8 cellular contexts compared by ENCODE assay signal in the genomic region with DNA sequence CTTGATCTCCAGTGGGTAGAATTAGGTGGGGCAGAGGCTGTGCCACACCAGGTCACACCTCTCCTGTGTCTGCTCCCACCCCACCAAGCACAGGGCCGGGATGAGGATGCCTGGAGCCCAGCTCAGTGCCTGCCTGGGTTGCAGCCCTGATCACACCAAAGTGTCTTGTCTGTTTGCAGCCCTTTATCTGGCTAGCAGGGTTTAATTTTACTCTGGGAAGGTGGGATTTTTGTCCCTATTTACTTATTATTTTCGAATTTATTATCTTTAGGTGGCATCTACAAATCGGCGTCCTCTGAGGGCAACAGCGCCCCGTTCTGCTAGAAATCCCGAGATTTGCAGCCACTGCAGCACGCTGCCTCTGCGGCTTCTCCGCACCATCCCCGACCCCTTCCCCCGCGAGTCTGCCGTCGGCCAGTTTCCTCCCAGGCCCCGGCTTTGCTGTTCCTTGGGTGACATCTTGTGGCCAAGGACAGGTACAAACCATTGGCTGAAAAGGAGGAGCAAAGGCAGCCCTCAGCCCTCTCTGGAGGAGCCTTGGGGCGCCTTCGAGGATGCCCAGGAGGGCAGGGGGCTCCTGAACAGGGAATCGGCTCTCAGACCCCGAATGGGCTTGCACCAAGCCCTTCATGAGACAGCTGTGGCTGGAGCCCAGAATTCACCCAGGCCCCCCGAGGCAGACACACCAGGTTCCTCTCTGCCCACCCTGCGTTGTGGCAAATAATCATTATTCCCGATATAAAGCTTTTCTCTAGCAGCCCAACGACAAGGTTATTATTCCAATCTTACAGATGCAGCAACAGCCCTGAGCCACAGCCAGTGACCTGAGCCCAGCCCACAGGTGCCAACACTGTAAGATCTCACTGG.
A peak's percentile ranks its signal among the peaks of the same experiment; 100 is the strongest.
DNase-seq lines count a peak whose midpoint lies in the region; ATAC-seq and TF ChIP-seq lines count a peak whose summit lies in the region.

No MANE protein-coding gene starts in this region.

- no peaks in the 10 kb centered on the region for H3K27me3 ChIP-seq in HUES64 (ENCODE audit: insufficient read depth, low read length)
- no peaks in the 10 kb centered on the region for H3K27me3 ChIP-seq in PC-9 (ENCODE audit: insufficient read depth, low read depth)
- H3K27me3 ChIP-seq in neural cell (ENCODE audit: insufficient read depth, low read depth, low read length), result no peaks in the 10 kb centered on the region

- no peaks in the 10 kb centered on the region for H3K9me3 ChIP-seq in HUES64 (ENCODE audit: insufficient read depth, low read depth, low read length)
- no peaks in the 10 kb centered on the region for H3K9me3 ChIP-seq in PC-9 (ENCODE audit: insufficient read depth, low read depth)
- no peaks in the 10 kb centered on the region for H3K9me3 ChIP-seq in neural cell (ENCODE audit: low read length)

- no peaks in the 10 kb centered on the region; the same call in 1 of the 2 replicates for H3F3A ChIP-seq in PC-9 (ENCODE audit: insufficient read depth, low read depth)
- H3F3A ChIP-seq in neural cell (ENCODE audit: insufficient read depth, low read length, poor library complexity, severe bottlenecking), result no peaks in the 10 kb centered on the region

- TF ChIP-seq CTCF in GM10266 (IDR thresholded peaks at IDR 0.05; ENCODE audit: control insufficient read depth, insufficient read depth, low read depth, missing control alignments), result peak; percentile 93
- TF ChIP-seq CTCF in PC-9 (conservative IDR thresholded peaks at IDR 0.05), result peak; percentile 91
- peak; percentile 78 for TF ChIP-seq CTCF in fibroblast of pulmonary artery (IDR thresholded peaks at IDR 0.05; ENCODE audit: low read length, missing control alignments)
- peak; percentile 96 for TF ChIP-seq CTCF in neural cell (IDR thresholded peaks at IDR 0.05; ENCODE audit: poor library complexity, severe bottlenecking)

- POLR2A ChIA-PET in PC-9 (lab: Charles Lee; ENCODE audit: unreplicated experiment), result no interaction called here

- H3K79me2 ChIP-seq in PC-9 (ENCODE audit: low read depth) (no peaks in the 10 kb centered on the region), neural cell (replicated peaks; ENCODE audit: insufficient read depth, low read length) (no peaks in the 10 kb centered on the region)

- H4K20me1 ChIP-seq in PC-9 (ENCODE audit: insufficient read depth) (no peaks in the 10 kb centered on the region), neural cell (ENCODE audit: insufficient read depth) (no peaks in the 10 kb centered on the region)

- peak overlapping the region; percentile 27 for H3K4me3 ChIP-seq in HUES64 (ENCODE audit: low read length)
- peak overlapping the region; percentile 49; the same call in 1 of the 2 replicates for H3K4me3 ChIP-seq in PC-9
- peak overlapping the region; percentile 43 for H3K4me3 ChIP-seq in fibroblast of pulmonary artery (replicated peaks; ENCODE audit: low read depth, low read length)
- peak overlapping the region; percentile 45 for H3K4me3 ChIP-seq in neural cell (ENCODE audit: low read length)

- no peak for TF ChIP-seq EP300 in neural cell (conservative IDR thresholded peaks at IDR 0.05; ENCODE audit: poor library complexity, severe bottlenecking)

- peak overlapping the region; percentile 89 for H3K4me2 ChIP-seq in PC-9
- H3K4me2 ChIP-seq in neural cell (ENCODE audit: low read length), result peak overlapping the region; percentile 9

- CTCF ChIA-PET in PC-9 (lab: Charles Lee), result interaction anchor here (0.7 kb wide), 1 partner anchor 111 kb away, joined by 3 read pairs; no protein-coding TSS in a partner anchor

- H3K36me3 ChIP-seq in HUES64 (ENCODE audit: insufficient read depth, low read length) (no peaks in the 10 kb centered on the region), PC-9 (ENCODE audit: low read depth) (no peaks in the 10 kb centered on the region), neural cell (ENCODE audit: insufficient read depth, low read length) (no peaks in the 10 kb centered on the region)

- no peak overlapping the region; the same call in 1 of the 2 replicates for H2AFZ ChIP-seq in PC-9
- peak overlapping the region; percentile 23 for H2AFZ ChIP-seq in neural cell (ENCODE audit: low read depth, low read length)

- no peak overlapping the region for H3K27ac ChIP-seq in HUES64 (ENCODE audit: low read depth, low read length)
- no peak overlapping the region for H3K27ac ChIP-seq in PC-9
- H3K27ac ChIP-seq in neural cell (ENCODE audit: low read length), result no peak overlapping the region

- TF ChIP-seq RAD21 in neural cell (conservative IDR thresholded peaks at IDR 0.05), result peak; percentile 99

- BruUV-seq in PC-9 (replicated peaks; lab: Mats Ljungman, UMichigan), result no TSS peak

- WGBS in HUES64, result 22% methylated on average over 24 of the region's 24 CpGs

- intact Hi-C loops in PC-9 (cut with micrococcal nuclease; ENCODE audit: unreplicated experiment), result loop anchor here (1.0 to 5.0 kb wide), 4 partner anchors 518 to 956 kb away; no protein-coding TSS in a partner anchor

- peak; percentile 82 for DNase-seq in GM10266 (ENCODE audit: extremely low spot score)
- DNase-seq in PC-9, result peak; percentile 57 to 70
- peak; percentile 75 to 77 for DNase-seq in activated T-cell treated with anti-CD3 and anti-CD28 coated beads, Interleukin-2, amount 50 U/mL, for 48 hours
- DNase-seq in fibroblast of pulmonary artery (ENCODE audit: low read depth), result peak; percentile 78
- DNase-seq in stimulated activated naive CD4-positive, alpha-beta T cell (lab: John Stamatoyannopoulos, UW), result peak; percentile 40 to 68 (median 56)

- H3K9me2 ChIP-seq in PC-9 (ENCODE audit: insufficient read depth) (no peaks in the 10 kb centered on the region), neural cell (ENCODE audit: insufficient read depth, low read length) (no peaks in the 10 kb centered on the region)

- no peaks in the 10 kb centered on the region; the same call in 1 of the 2 replicates for H3K4me1 ChIP-seq in HUES64 (ENCODE audit: insufficient read depth, low read length)
- H3K4me1 ChIP-seq in PC-9 (replicated peaks; ENCODE audit: insufficient read depth), result no peaks in the 10 kb centered on the region

- ATAC-seq in HG03378 (IDR thresholded peaks at IDR 0.05; ENCODE audit: unreplicated experiment), result no peak

- H3K9ac ChIP-seq in HUES64 (ENCODE audit: low read depth, low read length) (no peak overlapping the region), neural cell (ENCODE audit: low read length) (peak overlapping the region; percentile 44)

TF ChIP-seq in neural cell, 6 proteins besides CTCF, POLR2A, EP300 and RAD21:
- peak; percentile 70 for TF ChIP-seq MXI1 (conservative IDR thresholded peaks at IDR 0.05; ENCODE audit: poor library complexity, severe bottlenecking)
- no peak for TF ChIP-seq POLR2AphosphoS5 (IDR thresholded peaks at IDR 0.05)
- peak; percentile 95 for TF ChIP-seq SMC3 (conservative IDR thresholded peaks at IDR 0.05; ENCODE audit: poor library complexity)
